ENCODE assay signal across 2 cellular contexts in genomic region chr10:35642793-35643114, GRCh38.
TF ChIP-seq lines count a peak whose summit lies in the region.

No MANE protein-coding gene starts in this region.

TF ChIP-seq in GM12878, 131 proteins besides CTCF, POLR2A, EP300 and RAD21:
- TF ChIP-seq TARDBP (IDR thresholded peaks at IDR 0.05; ENCODE audit: borderline replicate concordance) (no peak), TCF7 (IDR thresholded peaks at IDR 0.05; ENCODE audit: borderline replicate concordance) (no peak), NR2C2 (IDR thresholded peaks at IDR 0.05; ENCODE audit: borderline replicate concordance, control insufficient read depth, insufficient read length, low read depth) (no peak), EGR1 (IDR thresholded peaks at IDR 0.05; ENCODE audit: borderline replicate concordance in 1 of 2, low read depth in 2 of 2, low read length in 2 of 2) (no peak), NFXL1 (IDR thresholded peaks at IDR 0.05; ENCODE audit: borderline replicate concordance) (no peak), ZBTB40 (IDR thresholded peaks at IDR 0.05; ENCODE audit: borderline replicate concordance) (no peak), RCOR1 (conservative IDR thresholded peaks at IDR 0.05; ENCODE audit: low read depth, low read length) (no peak), TBL1XR1 (IDR thresholded peaks at IDR 0.05; ENCODE audit: low read depth, low read length) (no peak), FOS (IDR thresholded peaks at IDR 0.05; ENCODE audit: borderline replicate concordance, extremely low read depth, insufficient read length) (no peak), MAX (IDR thresholded peaks at IDR 0.05; ENCODE audit: low read depth, low read length) (no peak), JUNB (IDR thresholded peaks at IDR 0.05) (no peak), YY1 (IDR thresholded peaks at IDR 0.05; ENCODE audit: low read depth, low read length) (no peak), SMC3 (IDR thresholded peaks at IDR 0.05; ENCODE audit: borderline replicate concordance, low read length) (no peak), ETV6 (conservative IDR thresholded peaks at IDR 0.05 in 1 of 2, IDR thresholded peaks at IDR 0.05 in 1 of 2; ENCODE audit: borderline replicate concordance in 1 of 2, low read depth in 1 of 2) (no peak), WRNIP1 (IDR thresholded peaks at IDR 0.05; ENCODE audit: borderline replicate concordance, low read depth, low read length) (no peak), SP1 (IDR thresholded peaks at IDR 0.05; ENCODE audit: low read depth, low read length) (no peak), SKIL (IDR thresholded peaks at IDR 0.05; ENCODE audit: low read depth, poor library complexity, severe bottlenecking) (no peak), MTA3 (IDR thresholded peaks at IDR 0.05; ENCODE audit: borderline replicate concordance, low read length) (no peak)
TF ChIP-seq in GM12878: peak in this region for 0.

TF ChIP-seq in HepG2, 621 proteins besides CTCF, POLR2A, EP300 and RAD21:
- TF ChIP-seq ZNF768 (CRISPR knock-in tag; IDR thresholded peaks at IDR 0.05) (0 out of 2 replicates have a peak, but pooled peaks have one; percentile 0), ZNF570 (CRISPR knock-in tag; IDR thresholded peaks at IDR 0.05; ENCODE audit: borderline replicate concordance) (no peak)
